1 cellular context compared by ENCODE assay signal in the genomic region with DNA sequence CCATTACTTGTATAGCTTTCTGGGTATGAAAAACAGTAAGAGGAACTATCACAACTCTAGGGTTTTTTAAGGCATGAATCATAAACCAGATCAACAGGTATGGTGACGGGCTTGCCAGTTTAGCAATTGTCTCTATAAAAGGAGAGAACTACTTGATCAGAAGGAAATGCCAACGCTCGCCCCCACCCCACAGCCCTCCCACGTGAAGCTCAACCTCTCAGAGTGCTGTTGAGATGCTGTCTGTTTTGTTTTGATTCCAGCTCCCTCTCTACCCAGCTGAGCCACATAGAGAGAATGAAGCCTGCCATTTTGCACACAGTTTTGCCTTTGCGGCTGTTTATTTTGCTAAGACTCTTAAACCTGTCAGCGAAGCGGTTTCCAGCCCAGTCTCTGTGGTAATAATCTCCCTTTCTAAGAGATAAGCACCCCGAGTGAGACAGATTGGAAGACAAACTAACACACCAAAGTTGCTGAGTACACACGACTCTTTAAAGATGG.
TF ChIP-seq lines count a peak whose summit lies in the region.

No MANE protein-coding gene starts in this region.

TF ChIP-seq in K562, 482 proteins besides CTCF, POLR2A, EP300 and RAD21 (continued from another document):
- TF ChIP-seq HES1 (IDR thresholded peaks at IDR 0.05; ENCODE audit: low read depth), result peak; percentile 87
- peak in 1 of 2 experiments; percentile 91; a peak in 2 of 4 replicates for TF ChIP-seq RCOR1 (IDR thresholded peaks at IDR 0.05; ENCODE audit: borderline replicate concordance in 1 of 2, low read depth in 2 of 2, low read length in 2 of 2)
- peak; percentile 45; the same call in 1 of the 2 replicates for TF ChIP-seq SMARCE1 (IDR thresholded peaks at IDR 0.05)
- no peak for TF ChIP-seq CEBPG (CRISPR knock-in tag; IDR thresholded peaks at IDR 0.05)
- 0 out of 4 replicates have a peak, but pooled peaks of 1 of the 2 experiments have one; percentile 21 for TF ChIP-seq CEBPG (tag; conservative IDR thresholded peaks at IDR 0.05 in 1 of 2, IDR thresholded peaks at IDR 0.05 in 1 of 2)
- TF ChIP-seq HMGXB4 (CRISPR knock-in tag; IDR thresholded peaks at IDR 0.05), result no peak
- peak; percentile 49; the same call in 1 of the 2 replicates for TF ChIP-seq TEAD4 (IDR thresholded peaks at IDR 0.05; ENCODE audit: low read length)
- no peak for TF ChIP-seq TEAD4 (CRISPR knock-in tag; IDR thresholded peaks at IDR 0.05; ENCODE audit: borderline replicate concordance)
- no peak for TF ChIP-seq ZKSCAN1 (IDR thresholded peaks at IDR 0.05; ENCODE audit: low read depth, low read length)
- peak; percentile 55 for TF ChIP-seq GATA2 (CRISPR knock-in tag; IDR thresholded peaks at IDR 0.05)
- TF ChIP-seq TSC22D4 (tag; IDR thresholded peaks at IDR 0.05), result no peak
- peak; percentile 97 for TF ChIP-seq MEIS2 (IDR thresholded peaks at IDR 0.05; ENCODE audit: partially characterized antibody)
